In genomic region chr18:54616220-54616848, GRCh38 we compare ENCODE assay signal across 13 cellular contexts. TPM values are rescaled to one million over a fixed set of nuclear protein-coding genes. Genes with fewer than 3 reads are reported as not detected.
DNase-seq lines count a peak whose midpoint lies in the region; ATAC-seq, FAIRE-seq and TF ChIP-seq lines count a peak whose summit lies in the region.
"Had no signal": no experiment of that assay in that cellular context is flagged by ENCODE, and none has a peak within 500 bp of the region (broad histone marks: within the 10 kb centered on the region; RNA-seq: fewer than 3 reads in every experiment).

No MANE protein-coding gene starts in this region.

- no peak overlapping the region for H3K27ac ChIP-seq in gastrocnemius medialis
- H3K27ac ChIP-seq in ascending aorta = no peak overlapping the region
- H3K27ac ChIP-seq: Peyer's patch had no signal

- H3K27me3 ChIP-seq in gastrocnemius medialis (no peaks in the 10 kb centered on the region), ascending aorta (no peaks in the 10 kb centered on the region)
- H3K27me3 ChIP-seq: Peyer's patch had no signal

- H3K4me3 ChIP-seq in gastrocnemius medialis = no peak overlapping the region
- H3K4me3 ChIP-seq in ascending aorta = no peak overlapping the region
- H3K4me3 ChIP-seq: Peyer's patch had no signal

- FAIRE-seq in frontal cortex (lab: Jason Lieb, UNC) = no peak

- H3K9me3 ChIP-seq in gastrocnemius medialis (no peaks in the 10 kb centered on the region), ascending aorta (no peaks in the 10 kb centered on the region)
- H3K9me3 ChIP-seq: Peyer's patch had no signal

- peaks cover 2 to 18% of the 10 kb centered on the region in 2 donors for H3K27me3 Mint-ChIP-seq in natural killer cell treated with Interleukin-12 subunit alpha and Interleukin-12 subunit beta and Interleukin-15 and Interleukin-18, amount 100 ng/mL, for 72 hours
- peaks cover 0 to 4% of the 10 kb centered on the region in 2 donors for H3K27me3 Mint-ChIP-seq in natural killer cell (ENCODE audit: low read depth in 2 of 2)

- ATAC-seq in natural killer cell treated with Interleukin-12 subunit alpha and Interleukin-12 subunit beta and Interleukin-15 and Interleukin-18, amount 100 ng/mL, for 72 hours = peak; percentile 62 to 64
- ATAC-seq in natural killer cell = no peak
- peak; percentile 67 for ATAC-seq in HG02759 (IDR thresholded peaks at IDR 0.05; ENCODE audit: unreplicated experiment)
- ATAC-seq in gastrocnemius medialis = no peak

- H3K4me1 ChIP-seq in gastrocnemius medialis = no peaks in the 10 kb centered on the region
- H3K4me1 ChIP-seq in ascending aorta = no peaks in the 10 kb centered on the region
- H3K4me1 ChIP-seq: Peyer's patch had no signal

- no peak for TF ChIP-seq CTCF in natural killer cell (IDR thresholded peaks at IDR 0.05)
- no peak for TF ChIP-seq CTCF in gastrocnemius medialis (IDR thresholded peaks at IDR 0.05 in 4 of 5, conservative IDR thresholded peaks at IDR 0.05 in 1 of 5)
- TF ChIP-seq CTCF in ascending aorta (IDR thresholded peaks at IDR 0.05) = no peak

- H3K27ac Mint-ChIP-seq in natural killer cell treated with Interleukin-12 subunit alpha and Interleukin-12 subunit beta and Interleukin-15 and Interleukin-18, amount 100 ng/mL, for 72 hours = no peak overlapping the region
- no peak overlapping the region for H3K27ac Mint-ChIP-seq in natural killer cell
- H3K27ac Mint-ChIP-seq: activated naive CD4-positive, alpha-beta T cell treated with anti-CD3 and anti-CD28 coated beads, Interleukin-2, amount 50 U/mL, for 24 hours had no signal

- intact Hi-C loops in natural killer cell (cut with micrococcal nuclease) (no loop called here), gastrocnemius medialis (cut with DNase I; ENCODE audit: low total_unique reads) (no loop called here), ascending aorta (cut with DNase I) (no loop called here)

- H3K36me3 ChIP-seq in gastrocnemius medialis = no peaks in the 10 kb centered on the region
- H3K36me3 ChIP-seq in ascending aorta = no peaks in the 10 kb centered on the region
- H3K36me3 ChIP-seq: Peyer's patch had no signal

- in situ Hi-C loops in gastrocnemius medialis (cut with MboI; ENCODE audit: low sequenced_read_pairs in 4 of 4) = no loop called here

- no peaks in the 10 kb centered on the region for H3K9me3 Mint-ChIP-seq in natural killer cell treated with Interleukin-12 subunit alpha and Interleukin-12 subunit beta and Interleukin-15 and Interleukin-18, amount 100 ng/mL, for 72 hours
- no peaks in the 10 kb centered on the region for H3K9me3 Mint-ChIP-seq in natural killer cell
- H3K9me3 Mint-ChIP-seq: activated naive CD4-positive, alpha-beta T cell treated with anti-CD3 and anti-CD28 coated beads, Interleukin-2, amount 50 U/mL, for 24 hours had no signal

- no peak overlapping the region for H3K4me3 Mint-ChIP-seq in natural killer cell treated with Interleukin-12 subunit alpha and Interleukin-12 subunit beta and Interleukin-15 and Interleukin-18, amount 100 ng/mL, for 72 hours
- no peak overlapping the region for H3K4me3 Mint-ChIP-seq in natural killer cell
- H3K4me3 Mint-ChIP-seq: activated naive CD4-positive, alpha-beta T cell treated with anti-CD3 and anti-CD28 coated beads, Interleukin-2, amount 50 U/mL, for 24 hours had no signal

- H3K4me1 Mint-ChIP-seq in natural killer cell treated with Interleukin-12 subunit alpha and Interleukin-12 subunit beta and Interleukin-15 and Interleukin-18, amount 100 ng/mL, for 72 hours (ENCODE audit: low read depth in 2 of 2) = peaks cover 4 to 19% of the 10 kb centered on the region in 2 donors
- no peaks in the 10 kb centered on the region for H3K4me1 Mint-ChIP-seq in natural killer cell
- H3K4me1 Mint-ChIP-seq: activated naive CD4-positive, alpha-beta T cell treated with anti-CD3 and anti-CD28 coated beads, Interleukin-2, amount 50 U/mL, for 24 hours had no signal

- no peak for DNase-seq in natural killer cell treated with Interleukin-12 subunit alpha and Interleukin-12 subunit beta and Interleukin-15 and Interleukin-18, amount 100 ng/mL, for 72 hours (ENCODE audit: low spot score)
- no peak for DNase-seq in natural killer cell
- DNase-seq in Kasumi-1 (lab: John Stamatoyannopoulos, UW) = peak; percentile 42 to 48
- no peak for DNase-seq in gastrocnemius medialis
- DNase-seq in ascending aorta (ENCODE audit: low spot score in 2 of 2) = no peak
- DNase-seq in stimulated activated naive CD4-positive, alpha-beta T cell treated with Interleukin-2 at 50 U/mL for 16 hours (lab: John Stamatoyannopoulos, UW) = no peak
- DNase-seq in frontal cortex (ENCODE audit: low spot score in 2 of 2) = no peak
- DNase-seq: activated CD4-positive, CD25-positive, alpha-beta regulatory T cell treated with anti-CD3 and anti-CD28 coated beads, Interleukin-2, amount 50 U/mL, for 72 hours; NCI-H1694 treated with DMSO at 0.1 percent for 48 hours; Peyer's patch; substantia nigra had no signal

- no peaks in the 10 kb centered on the region for H3K36me3 Mint-ChIP-seq in natural killer cell treated with Interleukin-12 subunit alpha and Interleukin-12 subunit beta and Interleukin-15 and Interleukin-18, amount 100 ng/mL, for 72 hours
- no peaks in the 10 kb centered on the region for H3K36me3 Mint-ChIP-seq in natural killer cell
- H3K36me3 Mint-ChIP-seq: activated naive CD4-positive, alpha-beta T cell treated with anti-CD3 and anti-CD28 coated beads, Interleukin-2, amount 50 U/mL, for 24 hours had no signal

- TF ChIP-seq POLR2A in gastrocnemius medialis (IDR thresholded peaks at IDR 0.05) = no peak

RNA-seq across cellular contexts. Expression of gene DYNAP, which starts 25.3 kb away (rescaled TPM):
- not detected for total RNA-seq in natural killer cell treated with Interleukin-12 subunit alpha and Interleukin-12 subunit beta and Interleukin-15 and Interleukin-18, amount 100 ng/mL, for 72 hours
- not detected for total RNA-seq in natural killer cell
- not detected for total RNA-seq in gastrocnemius medialis
- not detected for total RNA-seq in ascending aorta
- total RNA-seq in frontal cortex = not detected
- total RNA-seq: Peyer's patch had no signal

Comparison
In these comparisons a context has a peak if more than half of its experiments do, and no peak if none do; other contexts are left out.
1. ATAC-seq: peak in natural killer cell treated with Interleukin-12 subunit alpha and Interleukin-12 subunit beta and Interleukin-15 and Interleukin-18, amount 100 ng/mL, for 72 hours (2 of 2) and HG02759 (single experiment); none in natural killer cell (0 of 3) and gastrocnemius medialis (0 of 2).
2. DNase-seq: peak in Kasumi-1 (2 of 2); none in natural killer cell treated with Interleukin-12 subunit alpha and Interleukin-12 subunit beta and Interleukin-15 and Interleukin-18, amount 100 ng/mL, for 72 hours (single experiment), natural killer cell (single experiment), gastrocnemius medialis (0 of 2), ascending aorta (0 of 2), stimulated activated naive CD4-positive, alpha-beta T cell treated with Interleukin-2 at 50 U/mL for 16 hours (single experiment) and frontal cortex (0 of 2).